17 cellular contexts compared by ENCODE assay signal in the genomic region with DNA sequence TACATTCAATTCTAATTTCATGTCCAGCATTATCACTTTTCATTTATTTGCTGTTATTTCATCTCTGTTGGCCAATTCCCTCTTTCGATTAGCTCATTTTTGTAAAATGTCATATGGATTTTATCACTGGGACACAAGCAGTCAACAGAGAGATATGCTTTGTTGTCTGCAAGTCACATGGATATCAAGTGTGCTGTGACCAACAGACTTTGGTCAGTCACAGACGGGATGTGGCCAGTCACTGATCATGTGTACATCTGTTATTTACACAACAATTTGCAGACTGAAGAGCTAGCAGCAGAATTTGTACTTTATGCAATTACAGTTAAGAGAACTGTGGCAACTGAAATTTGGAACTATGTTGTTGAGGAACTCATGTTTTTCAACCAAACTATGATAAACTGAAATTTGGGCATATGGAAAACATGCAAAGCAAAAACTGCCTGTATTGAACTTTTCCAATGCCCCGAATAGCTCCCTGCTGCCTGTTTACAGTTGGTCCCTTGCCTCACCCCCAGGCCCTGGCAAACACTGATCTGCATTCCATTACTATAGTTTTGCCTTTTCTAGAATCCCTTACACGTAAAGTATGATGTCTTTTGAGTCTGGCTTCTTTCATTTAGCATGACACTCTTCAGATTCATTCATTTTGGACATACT.
DNase-seq lines count a peak whose midpoint lies in the region; ATAC-seq and TF ChIP-seq lines count a peak whose summit lies in the region.
"Had no signal": no experiment of that assay in that cellular context is flagged by ENCODE, and none has a peak within 500 bp of the region (broad histone marks: within the 10 kb centered on the region; RNA-seq: fewer than 3 reads in every experiment).

No MANE protein-coding gene starts in this region.

- H3K4me1 ChIP-seq in PC-3 (ENCODE audit: insufficient read depth, low read length) (peaks cover 23% of the 10 kb centered on the region), endodermal cell (ENCODE audit: control insufficient read depth, insufficient read depth, low read length) (peaks cover 39% of the 10 kb centered on the region)
- H3K4me1 ChIP-seq: esophagus squamous epithelium had no signal

- no peaks in the 10 kb centered on the region for H3K79me2 ChIP-seq in PC-3 (ENCODE audit: low read length)

- H3K9me3 ChIP-seq in PC-3 (ENCODE audit: low read length) (no peaks in the 10 kb centered on the region), endodermal cell (ENCODE audit: control insufficient read depth, low read length) (no peaks in the 10 kb centered on the region)
- H3K9me3 ChIP-seq: BE2C, esophagus squamous epithelium, SJCRH30 had no signal

- no peaks in the 10 kb centered on the region for H3K36me3 ChIP-seq in PC-3 (ENCODE audit: low read depth, low read length)
- no peaks in the 10 kb centered on the region for H3K36me3 ChIP-seq in endodermal cell (ENCODE audit: control insufficient read depth, insufficient read depth, low read length)
- H3K36me3 ChIP-seq: BE2C, esophagus squamous epithelium, SJCRH30 had no signal

- no peaks in the 10 kb centered on the region for H3F3A ChIP-seq in PC-3 (ENCODE audit: low read length, unreplicated experiment)

- peak; percentile 57 for DNase-seq in DMS53 treated with DMSO at 0.1 percent for 48 hours (lab: John Stamatoyannopoulos, UW; ENCODE audit: unreplicated experiment)
- no peak for DNase-seq in PC-3
- peak; percentile 47 for DNase-seq in fibroblast of peridontal ligament (ENCODE audit: extremely low read depth)
- no peak for DNase-seq in neural crest cell (ENCODE audit: low read depth, low spot score)
- DNase-seq in endodermal cell = no peak
- DNase-seq in type B pancreatic cell (ENCODE audit: extremely low spot score, unreplicated experiment) = no peak
- DNase-seq: activated CD4-positive, alpha-beta T cell treated with anti-CD3 and anti-CD28 coated beads, Interleukin-2, amount 10 ng/mL, durations not matched to agents 24 days and 14 days; activated naive CD4-positive, alpha-beta T cell treated with anti-CD3 and anti-CD28 coated beads, Interleukin-2, amount 10 ng/mL, durations not matched to agents 7 days and 5 days; BE2C; esophagus squamous epithelium; left colon; naive thymus-derived CD4-positive, alpha-beta T cell; SJCRH30; stimulated activated CD4-positive, alpha-beta T cell treated with anti-CD3 and anti-CD28 coated beads, Interleukin-15, amount 100 ng/mL, for 24 hours; stimulated activated naive CD8-positive, alpha-beta T cell treated with anti-CD3 and anti-CD28 coated beads, Interleukin-15, amount 100 ng/mL, for 72 hours had no signal

- no peak overlapping the region for H3K9ac ChIP-seq in PC-3 (ENCODE audit: low read length)
- no peak overlapping the region for H3K9ac ChIP-seq in endodermal cell (ENCODE audit: extremely low read depth, low read length, poor library complexity, severe bottlenecking)

- H3K36me3 Mint-ChIP-seq in neural crest cell (ENCODE audit: low read depth) = no peaks in the 10 kb centered on the region
- H3K36me3 Mint-ChIP-seq in endodermal cell (ENCODE audit: low read depth) = no peaks in the 10 kb centered on the region
- H3K36me3 Mint-ChIP-seq in type B pancreatic cell = no peaks in the 10 kb centered on the region
- H3K36me3 Mint-ChIP-seq: activated naive CD4-positive, alpha-beta T cell treated with anti-CD3 and anti-CD28 coated beads, Interleukin-2, amount 10 ng/mL, durations not matched to agents 7 days and 5 days; naive thymus-derived CD4-positive, alpha-beta T cell had no signal

- no TSS peak for BruUV-seq in PC-3 (replicated peaks; lab: Mats Ljungman, UMichigan)

- 86 to 95% methylated on average over 4 of the region's 4 CpGs for WGBS in endodermal cell (ENCODE audit: insufficient coverage in 1 of 2, insufficient read length in 1 of 2), 2 experiments

- no peaks in the 10 kb centered on the region for H3K27me3 ChIP-seq in PC-3 (ENCODE audit: low read length)
- no peaks in the 10 kb centered on the region for H3K27me3 ChIP-seq in endodermal cell (ENCODE audit: control insufficient read depth, insufficient read depth, low read length, poor library complexity, severe bottlenecking)
- H3K27me3 ChIP-seq: BE2C, esophagus squamous epithelium, SJCRH30 had no signal

- ATAC-seq in PC-3 = peak; percentile 19; the same call in 1 of the 2 replicates
- ATAC-seq in GM21381 (IDR thresholded peaks at IDR 0.05; ENCODE audit: unreplicated experiment) = no peak
- no peak for ATAC-seq in GM19324 (IDR thresholded peaks at IDR 0.05; ENCODE audit: low FRiP score, unreplicated experiment)
- ATAC-seq: left colon; naive thymus-derived CD4-positive, alpha-beta T cell; stimulated activated naive CD8-positive, alpha-beta T cell treated with anti-CD3 and anti-CD28 coated beads, Interleukin-15, amount 100 ng/mL, for 72 hours had no signal

- peaks cover 7% of the 10 kb centered on the region for H3K4me1 Mint-ChIP-seq in neural crest cell
- H3K4me1 Mint-ChIP-seq in endodermal cell = peaks cover 50% of the 10 kb centered on the region
- peaks cover 26% of the 10 kb centered on the region for H3K4me1 Mint-ChIP-seq in type B pancreatic cell (ENCODE audit: unreplicated experiment)
- H3K4me1 Mint-ChIP-seq: activated CD4-positive, alpha-beta T cell treated with anti-CD3 and anti-CD28 coated beads, Interleukin-2, amount 10 ng/mL, durations not matched to agents 24 days and 14 days; activated naive CD4-positive, alpha-beta T cell treated with anti-CD3 and anti-CD28 coated beads, Interleukin-2, amount 10 ng/mL, durations not matched to agents 7 days and 5 days; stimulated activated naive CD8-positive, alpha-beta T cell treated with anti-CD3 and anti-CD28 coated beads, Interleukin-15, amount 100 ng/mL, for 72 hours had no signal

- H3K27me3 Mint-ChIP-seq in neural crest cell (ENCODE audit: low read depth) (no peaks in the 10 kb centered on the region), endodermal cell (ENCODE audit: insufficient read depth) (no peaks in the 10 kb centered on the region), type B pancreatic cell (no peaks in the 10 kb centered on the region)
- H3K27me3 Mint-ChIP-seq: activated naive CD4-positive, alpha-beta T cell treated with anti-CD3 and anti-CD28 coated beads, Interleukin-2, amount 10 ng/mL, durations not matched to agents 7 days and 5 days had no signal

- H3K27ac ChIP-seq in PC-3 (ENCODE audit: low read length) (no peak overlapping the region), endodermal cell (ENCODE audit: low read depth, low read length) (no peak overlapping the region)
- H3K27ac ChIP-seq: esophagus squamous epithelium, SJCRH30 had no signal

- TF ChIP-seq CTCF in PC-3 (conservative IDR thresholded peaks at IDR 0.05; ENCODE audit: low read depth, low read length) = no peak
- no peak for TF ChIP-seq CTCF in neural crest cell (conservative IDR thresholded peaks at IDR 0.05)
- TF ChIP-seq CTCF in endodermal cell (conservative IDR thresholded peaks at IDR 0.05) = no peak
- TF ChIP-seq CTCF in type B pancreatic cell (conservative IDR thresholded peaks at IDR 0.05) = no peak

- no peak overlapping the region for H2AFZ ChIP-seq in PC-3 (ENCODE audit: low read length)

- H3K27ac Mint-ChIP-seq in neural crest cell (ENCODE audit: unreplicated experiment) = peak overlapping the region; percentile 43
- H3K27ac Mint-ChIP-seq in endodermal cell = no peak overlapping the region
- no peak overlapping the region for H3K27ac Mint-ChIP-seq in type B pancreatic cell
- H3K27ac Mint-ChIP-seq: activated CD4-positive, alpha-beta T cell treated with anti-CD3 and anti-CD28 coated beads, Interleukin-2, amount 10 ng/mL, durations not matched to agents 24 days and 14 days; activated naive CD4-positive, alpha-beta T cell treated with anti-CD3 and anti-CD28 coated beads, Interleukin-2, amount 10 ng/mL, durations not matched to agents 7 days and 5 days; naive thymus-derived CD4-positive, alpha-beta T cell had no signal

- CTCF ChIA-PET in PC-3 (lab: Charles Lee) = interaction anchor here (0.9 kb wide), 1 partner anchor 46 kb away, joined by 3 read pairs; no protein-coding TSS in a partner anchor

- no peaks in the 10 kb centered on the region for H4K20me1 ChIP-seq in PC-3 (ENCODE audit: low read length)

- intact Hi-C loops in PC-3 (cut with micrococcal nuclease) = no loop called here

- H3K9me3 Mint-ChIP-seq in neural crest cell = no peaks in the 10 kb centered on the region
- no peaks in the 10 kb centered on the region for H3K9me3 Mint-ChIP-seq in endodermal cell
- peaks cover 5% of the 10 kb centered on the region for H3K9me3 Mint-ChIP-seq in type B pancreatic cell
- H3K9me3 Mint-ChIP-seq: activated CD4-positive, alpha-beta T cell treated with anti-CD3 and anti-CD28 coated beads, Interleukin-2, amount 10 ng/mL, durations not matched to agents 24 days and 14 days; activated naive CD4-positive, alpha-beta T cell treated with anti-CD3 and anti-CD28 coated beads, Interleukin-2, amount 10 ng/mL, durations not matched to agents 7 days and 5 days; stimulated activated naive CD8-positive, alpha-beta T cell treated with anti-CD3 and anti-CD28 coated beads, Interleukin-15, amount 100 ng/mL, for 72 hours had no signal

- H3K4me3 ChIP-seq in PC-3 (ENCODE audit: low read length) (no peak overlapping the region), endodermal cell (ENCODE audit: low read length) (no peak overlapping the region)
- H3K4me3 ChIP-seq: esophagus squamous epithelium, SJCRH30 had no signal

- no peak overlapping the region for H3K4me2 ChIP-seq in PC-3 (ENCODE audit: low read length)

- H3K4me3 Mint-ChIP-seq in neural crest cell (no peak overlapping the region), endodermal cell (no peak overlapping the region), type B pancreatic cell (no peak overlapping the region)
- H3K4me3 Mint-ChIP-seq: activated CD4-positive, alpha-beta T cell treated with anti-CD3 and anti-CD28 coated beads, Interleukin-2, amount 10 ng/mL, durations not matched to agents 24 days and 14 days; activated naive CD4-positive, alpha-beta T cell treated with anti-CD3 and anti-CD28 coated beads, Interleukin-2, amount 10 ng/mL, durations not matched to agents 7 days and 5 days; naive thymus-derived CD4-positive, alpha-beta T cell; stimulated activated naive CD8-positive, alpha-beta T cell treated with anti-CD3 and anti-CD28 coated beads, Interleukin-15, amount 100 ng/mL, for 72 hours had no signal

- H3K9me2 ChIP-seq in PC-3 (replicated peaks; ENCODE audit: low read length) = no peaks in the 10 kb centered on the region

- POLR2A ChIA-PET in PC-3 (lab: Charles Lee; ENCODE audit: unreplicated experiment) = interaction anchor here (0.6 kb wide), 2 partner anchors 23 to 41 kb away, joined by 3 to 4 read pairs; no protein-coding TSS in a partner anchor

Comparison
In these comparisons a context has a peak if more than half of its experiments do, and no peak if none do; other contexts are left out.
1. DNase-seq: peak in DMS53 treated with DMSO at 0.1 percent for 48 hours (single experiment) and fibroblast of peridontal ligament (single experiment); none in PC-3 (single experiment), neural crest cell (single experiment), endodermal cell (single experiment) and type B pancreatic cell (single experiment).